23 cellular contexts compared by ENCODE assay signal in the genomic region with DNA sequence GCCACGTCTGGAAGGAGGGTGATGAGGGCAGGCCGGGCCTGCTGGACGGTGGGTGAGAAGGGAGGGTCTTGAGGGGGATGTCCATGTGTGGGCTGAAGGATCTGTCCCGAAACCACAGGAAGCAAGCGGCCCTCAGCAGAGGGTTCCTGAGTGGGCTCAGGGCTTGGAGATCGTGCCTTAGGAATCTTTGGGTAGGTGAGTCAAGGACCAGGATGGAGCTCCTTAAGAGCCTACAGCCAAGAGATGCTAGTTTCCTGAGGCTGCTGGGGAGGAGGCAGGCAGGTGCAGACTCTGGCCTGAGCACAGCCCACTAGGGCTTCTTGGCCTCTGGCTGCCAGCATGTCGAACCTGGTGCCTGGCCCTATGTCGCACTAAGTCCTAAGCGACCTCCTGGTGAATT. TPM values are rescaled to one million over a fixed set of nuclear protein-coding genes. Genes with fewer than 3 reads are reported as not detected.
"Had no signal": no experiment of that assay in that cellular context is flagged by ENCODE, and none has a peak within 500 bp of the region (broad histone marks: within the 10 kb centered on the region; RNA-seq: fewer than 3 reads in every experiment).

No MANE protein-coding gene starts in this region.

- H3K36me3 ChIP-seq: left ventricle myocardium inferior, neural progenitor cell, ovary, right atrium auricular region, right lobe of liver, tibial nerve, uterus had no signal

- H3K4me3 ChIP-seq: left ventricle myocardium inferior, lung, neural progenitor cell, ovary, right atrium auricular region, right lobe of liver, smooth muscle cell, tibial nerve, uterus had no signal

- H3K27ac ChIP-seq: left ventricle myocardium inferior, neural progenitor cell, ovary, right atrium auricular region, right lobe of liver, tibial nerve, uterus had no signal

- ATAC-seq: natural killer cell; right lobe of liver; stimulated activated memory B cell treated with anti-CD40 and anti-IgM and Interleukin-4, amounts not matched to agents 10 μg/mL and 1 μg/mL and 100 μg/mL, for 72 hours; stimulated activated naive CD8-positive, alpha-beta T cell treated with anti-CD3 and anti-CD28 coated beads, Interleukin-15, amount 100 ng/mL, for 72 hours had no signal

- H2AFZ ChIP-seq: neural progenitor cell had no signal

- H3K27me3 ChIP-seq: neural progenitor cell, ovary, right atrium auricular region, right lobe of liver, tibial nerve, uterus had no signal

- H3K4me2 ChIP-seq: neural progenitor cell, smooth muscle cell had no signal

- H3K4me1 ChIP-seq: left ventricle myocardium inferior, right atrium auricular region, right lobe of liver, uterus had no signal

- H3K9me3 ChIP-seq: left ventricle myocardium inferior, ovary, right atrium auricular region, right lobe of liver, tibial nerve, uterus had no signal

- DNase-seq: islet precursor cell; left ventricle myocardium inferior; mesendoderm; naive B cell; natural killer cell; nephron progenitor cell; ovary; right lobe of liver; stimulated activated CD4-positive, alpha-beta T cell treated with anti-CD3 and anti-CD28 coated beads, Interleukin-1b, Interleukin-23, amount 100 ng/mL, for 48 hours; stimulated activated CD4-positive, alpha-beta T cell treated with anti-CD3 and anti-CD28 coated beads, Interleukin-2, amount 100 ng/mL, for 48 hours; stimulated activated CD4-positive, alpha-beta T cell treated with anti-CD3 and anti-CD28 coated beads, Interleukin-4, amount 100 ng/mL, for 4 hours; stimulated activated CD8-positive, alpha-beta memory T cell treated with anti-CD3 and anti-CD28 coated beads, Interleukin-4, amount 100 ng/mL, for 48 hours; stimulated activated naive CD4-positive, alpha-beta T cell treated with Interleukin-2 at 50 U/mL for 16 hours; stimulated activated naive CD8-positive, alpha-beta T cell treated with anti-CD3 and anti-CD28 coated beads, Interleukin-15, amount 100 ng/mL, for 72 hours; substantia nigra; uterus had no signal

- H3K9ac ChIP-seq: neural progenitor cell had no signal

RNA-seq across cellular contexts. Expression of gene RSPH14, which starts 52.2 kb away (rescaled TPM):
- total RNA-seq: left ventricle myocardium inferior, mononuclear cell, right atrium auricular region, right lobe of liver, smooth muscle cell had no signal

RNA-seq across cellular contexts. Expression of gene RAB36, which starts 55.6 kb away (rescaled TPM):
- total RNA-seq: mononuclear cell had no signal
